19 cellular contexts compared by ENCODE assay signal in the genomic region with DNA sequence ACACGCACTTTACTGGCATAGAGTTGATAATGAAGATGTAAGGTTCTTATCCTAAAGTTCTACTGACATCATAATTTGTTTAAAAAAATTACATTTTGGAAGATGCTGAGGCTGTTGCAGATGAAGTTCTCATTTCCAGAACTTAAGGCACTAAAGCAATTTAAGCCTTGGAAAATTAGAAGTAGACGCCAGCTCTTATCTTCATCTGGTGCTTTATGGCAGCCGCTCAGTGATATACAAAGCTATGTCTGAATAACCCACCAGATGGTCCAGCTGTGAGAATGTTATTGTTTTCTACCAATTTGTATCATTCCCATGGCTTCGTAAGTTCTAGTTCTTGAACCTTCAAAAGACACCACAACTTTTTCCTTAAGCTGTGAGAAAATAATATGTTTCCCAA.
DNase-seq lines count a peak whose midpoint lies in the region; ATAC-seq and TF ChIP-seq lines count a peak whose summit lies in the region.
"Had no signal": no experiment of that assay in that cellular context is flagged by ENCODE, and none has a peak within 500 bp of the region (broad histone marks: within the 10 kb centered on the region; RNA-seq: fewer than 3 reads in every experiment).

No MANE protein-coding gene starts in this region.

- H2AFZ ChIP-seq in SK-N-SH (ENCODE audit: low read depth) = no peak overlapping the region
- H2AFZ ChIP-seq: GM23248 had no signal

- no peaks in the 10 kb centered on the region for H3F3A ChIP-seq in SK-N-SH (replicated peaks; ENCODE audit: insufficient read depth)

- no peaks in the 10 kb centered on the region for H3K9me2 ChIP-seq in SK-N-SH

- H4K20me1 ChIP-seq in SK-N-SH (ENCODE audit: insufficient read depth) = no peaks in the 10 kb centered on the region
- H4K20me1 ChIP-seq: BLaER1 treated with 17β-estradiol and CSF1 and Interleukin-3, amounts not matched to agents 10 nM and 100 nM had no signal

- H3K4me2 ChIP-seq in SK-N-SH = no peak overlapping the region

- H3K27ac Mint-ChIP-seq in activated naive CD4-positive, alpha-beta T cell treated with anti-CD3 and anti-CD28 coated beads, Interleukin-2, amount 50 U/mL, for 24 hours = peak overlapping the region; percentile 30
- no peak overlapping the region for H3K27ac Mint-ChIP-seq in naive thymus-derived CD4-positive, alpha-beta T cell
- H3K27ac Mint-ChIP-seq: B cell had no signal

- no peaks in the 10 kb centered on the region for H3K27me3 ChIP-seq in SK-N-SH (ENCODE audit: insufficient read depth)
- H3K27me3 ChIP-seq in naive thymus-derived CD4-positive, alpha-beta T cell (ENCODE audit: control insufficient read depth in 2 of 2, insufficient read depth in 2 of 2, low read length in 2 of 2) = no peaks in the 10 kb centered on the region
- H3K27me3 ChIP-seq: BLaER1 treated with 17β-estradiol and CSF1 and Interleukin-3, amounts not matched to agents 10 nM and 100 nM had no signal

- no peaks in the 10 kb centered on the region for H3K9me3 Mint-ChIP-seq in activated naive CD4-positive, alpha-beta T cell treated with anti-CD3 and anti-CD28 coated beads, Interleukin-2, amount 50 U/mL, for 24 hours
- H3K9me3 Mint-ChIP-seq in naive thymus-derived CD4-positive, alpha-beta T cell = peaks cover 0 to 4% (median 0%) of the 10 kb centered on the region in 11 donors
- H3K9me3 Mint-ChIP-seq: CD8-positive, alpha-beta memory T cell had no signal

- no peaks in the 10 kb centered on the region for H3K27me3 Mint-ChIP-seq in activated naive CD4-positive, alpha-beta T cell treated with anti-CD3 and anti-CD28 coated beads, Interleukin-2, amount 50 U/mL, for 24 hours
- H3K27me3 Mint-ChIP-seq in naive thymus-derived CD4-positive, alpha-beta T cell = no peaks in the 10 kb centered on the region

- H3K27ac ChIP-seq in SK-N-SH (ENCODE audit: low read depth in 2 of 2, low read length in 1 of 2) = peak overlapping the region in 1 of 2 experiments; percentile 35; a peak in 1 of 4 replicates
- no peak overlapping the region for H3K27ac ChIP-seq in naive thymus-derived CD4-positive, alpha-beta T cell (ENCODE audit: low read depth, low read length)
- H3K27ac ChIP-seq: BLaER1 treated with 17β-estradiol and CSF1 and Interleukin-3, amounts not matched to agents 10 nM and 100 nM; GM23248 had no signal

- 61% methylated on average over 4 of the region's 4 CpGs for WGBS in SK-N-SH (ENCODE audit: low lambda C conversion rate)

- no peaks in the 10 kb centered on the region for H3K36me3 ChIP-seq in SK-N-SH (replicated peaks in 1 of 2; ENCODE audit: control insufficient read depth in 1 of 2, insufficient read depth in 2 of 2, low read length in 1 of 2)
- H3K36me3 ChIP-seq in naive thymus-derived CD4-positive, alpha-beta T cell (ENCODE audit: control insufficient read depth in 2 of 3, insufficient read depth in 3 of 3, low read length in 3 of 3) = no peaks in the 10 kb centered on the region
- H3K36me3 ChIP-seq: BLaER1 treated with 17β-estradiol and CSF1 and Interleukin-3, amounts not matched to agents 10 nM and 100 nM; HAP-1 had no signal

- POLR2A ChIA-PET in SK-N-SH (lab: Yijun Ruan, JAX) = no interaction called here
- POLR2A ChIA-PET in naive thymus-derived CD4-positive, alpha-beta T cell (lab: Charles Lee) = no interaction called here

- no peak for TF ChIP-seq CTCF in SK-N-SH (IDR thresholded peaks at IDR 0.05)

- H3K36me3 Mint-ChIP-seq in activated naive CD4-positive, alpha-beta T cell treated with anti-CD3 and anti-CD28 coated beads, Interleukin-2, amount 50 U/mL, for 24 hours = no peaks in the 10 kb centered on the region
- H3K36me3 Mint-ChIP-seq in naive thymus-derived CD4-positive, alpha-beta T cell = peaks cover 0 to 7% (median 1%) of the 10 kb centered on the region in 5 donors

- H3K9me3 ChIP-seq in SK-N-SH = no peaks in the 10 kb centered on the region
- H3K9me3 ChIP-seq in naive thymus-derived CD4-positive, alpha-beta T cell (ENCODE audit: control insufficient read depth in 2 of 3, low read length in 3 of 3) = no peaks in the 10 kb centered on the region
- H3K9me3 ChIP-seq: Caco-2, HAP-1 had no signal

- no peak overlapping the region for H3K4me3 ChIP-seq in SK-N-SH (ENCODE audit: low read depth in 2 of 2, low read length in 1 of 2)
- H3K4me3 ChIP-seq in naive thymus-derived CD4-positive, alpha-beta T cell (ENCODE audit: low read length) = no peak overlapping the region
- H3K4me3 ChIP-seq: BLaER1 treated with 17β-estradiol and CSF1 and Interleukin-3, amounts not matched to agents 10 nM and 100 nM; GM12878; GM23248; HAP-1 had no signal

- H3K4me3 Mint-ChIP-seq in activated naive CD4-positive, alpha-beta T cell treated with anti-CD3 and anti-CD28 coated beads, Interleukin-2, amount 50 U/mL, for 24 hours = no peak overlapping the region
- H3K4me3 Mint-ChIP-seq in naive thymus-derived CD4-positive, alpha-beta T cell = no peak overlapping the region
- H3K4me3 Mint-ChIP-seq: B cell; CD8-positive, alpha-beta memory T cell had no signal

- peaks cover 12% of the 10 kb centered on the region for H3K4me1 Mint-ChIP-seq in activated naive CD4-positive, alpha-beta T cell treated with anti-CD3 and anti-CD28 coated beads, Interleukin-2, amount 50 U/mL, for 24 hours
- H3K4me1 Mint-ChIP-seq in naive thymus-derived CD4-positive, alpha-beta T cell = peaks cover 11 to 21% (median 16%) of the 10 kb centered on the region in 7 donors

- no peak for DNase-seq in activated naive CD4-positive, alpha-beta T cell treated with anti-CD3 and anti-CD28 coated beads, Interleukin-2, amount 50 U/mL, for 16 hours
- DNase-seq in DMS 273 treated with DMSO at 0.1 percent for 48 hours (lab: John Stamatoyannopoulos, UW) = peak; percentile 11
- DNase-seq in SK-N-SH = peak; percentile 44
- DNase-seq in superior temporal gyrus (ENCODE audit: extremely low spot score) = peak; percentile 4
- no peak for DNase-seq in naive thymus-derived CD4-positive, alpha-beta T cell
- DNase-seq in stimulated activated CD4-positive, alpha-beta T cell treated with anti-CD3 and anti-CD28 coated beads, Interleukin-2, amount 100 ng/mL, for 24 hours = no peak
- DNase-seq: 8988T; Caco-2; CD8-positive, alpha-beta memory T cell; DMS53; DND-41; EL; GM23248 had no signal

- TF ChIP-seq RAD21 in SK-N-SH (IDR thresholded peaks at IDR 0.05; ENCODE audit: low read length) = no peak

- H3K9ac ChIP-seq in SK-N-SH = no peak overlapping the region
- H3K9ac ChIP-seq: BLaER1 treated with 17β-estradiol and CSF1 and Interleukin-3, amounts not matched to agents 10 nM and 100 nM; GM23248 had no signal

- ATAC-seq in naive thymus-derived CD4-positive, alpha-beta T cell = no peak
- ATAC-seq in HG03457 (IDR thresholded peaks at IDR 0.05; ENCODE audit: unreplicated experiment) = no peak
- ATAC-seq: GM12878 had no signal

- no peaks in the 10 kb centered on the region for H3K79me2 ChIP-seq in SK-N-SH (ENCODE audit: insufficient read depth)

- peak in 1 of 2 experiments; percentile 46; a peak in 2 of 4 replicates for TF ChIP-seq EP300 in SK-N-SH (IDR thresholded peaks at IDR 0.05; ENCODE audit: borderline replicate concordance in 1 of 2, low read depth in 1 of 2, low read length in 1 of 2)

- peaks cover 0 to 3% of the 10 kb centered on the region in 2 experiments; a peak in 2 of 4 replicates for H3K4me1 ChIP-seq in SK-N-SH (ENCODE audit: control insufficient read depth in 1 of 2, insufficient read depth in 2 of 2, low read depth in 1 of 2, low read length in 1 of 2)
- peaks cover 0 to 11% of the 10 kb centered on the region in 2 donors for H3K4me1 ChIP-seq in naive thymus-derived CD4-positive, alpha-beta T cell (ENCODE audit: control insufficient read depth in 2 of 2, insufficient read depth in 2 of 2, low read length in 2 of 2)
- H3K4me1 ChIP-seq: Caco-2, HAP-1 had no signal

- intact Hi-C loops in naive thymus-derived CD4-positive, alpha-beta T cell (cut with micrococcal nuclease) = loop anchor here in 1 of 2 donors (1.0 to 5.0 kb wide), 2 partner anchors 8 to 150 kb away; no protein-coding TSS in a partner anchor

- CTCF ChIA-PET in SK-N-SH (lab: Yijun Ruan, JAX) = interaction anchor here (1.1 to 1.2 kb wide), 2 partner anchors 36 to 52 kb away, joined by 4 read pairs; no protein-coding TSS in a partner anchor
- CTCF ChIA-PET in naive thymus-derived CD4-positive, alpha-beta T cell (lab: Charles Lee) = no interaction called here

TF ChIP-seq in SK-N-SH, 30 proteins besides CTCF, POLR2A, EP300 and RAD21:
- TF ChIP-seq MEF2A (IDR thresholded peaks at IDR 0.05; ENCODE audit: borderline replicate concordance, low read depth) = no peak
- TF ChIP-seq GATA2 (CRISPR knock-in tag; IDR thresholded peaks at IDR 0.05) = peak; percentile 56; the same call in 1 of the 2 replicates
- no peak for TF ChIP-seq RFX5 (IDR thresholded peaks at IDR 0.05; ENCODE audit: low read length)
- peak; percentile 76 for TF ChIP-seq RCOR1 (IDR thresholded peaks at IDR 0.05; ENCODE audit: low read length)
- TF ChIP-seq TAF1 (IDR thresholded peaks at IDR 0.05; ENCODE audit: borderline replicate concordance, low read depth, low read length) = no peak

Comparison
In these comparisons a context has a peak if more than half of its experiments do, and no peak if none do; other contexts are left out.
1. DNase-seq: peak in DMS 273 treated with DMSO at 0.1 percent for 48 hours (single experiment), SK-N-SH (single experiment) and superior temporal gyrus (single experiment); none in activated naive CD4-positive, alpha-beta T cell treated with anti-CD3 and anti-CD28 coated beads, Interleukin-2, amount 50 U/mL, for 16 hours (single experiment), naive thymus-derived CD4-positive, alpha-beta T cell (0 of 9) and stimulated activated CD4-positive, alpha-beta T cell treated with anti-CD3 and anti-CD28 coated beads, Interleukin-2, amount 100 ng/mL, for 24 hours (0 of 2).